In the genomic region with DNA sequence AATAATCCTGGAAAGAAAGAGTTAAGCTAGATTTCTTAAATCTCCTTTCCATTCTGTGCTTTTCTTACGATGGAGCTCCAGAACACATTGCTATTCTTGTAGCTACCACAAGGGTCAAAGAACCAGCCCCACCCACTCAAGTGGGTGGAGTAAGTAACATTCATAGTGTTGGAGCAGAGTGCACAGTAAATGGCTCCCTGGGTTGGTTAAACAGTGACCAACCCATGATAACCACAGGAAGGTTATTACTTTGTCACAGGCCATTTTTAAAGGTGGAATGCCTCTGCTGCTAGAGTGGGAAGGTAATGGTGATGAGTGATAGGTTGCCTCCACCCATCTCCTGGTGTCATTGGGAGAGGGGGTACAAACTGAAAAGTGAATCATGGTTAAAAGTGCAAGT, we compare ENCODE assay signal across 8 cellular contexts. TPM values are rescaled to one million over a fixed set of nuclear protein-coding genes. Genes with fewer than 3 reads are reported as not detected.
DNase-seq lines count a peak whose midpoint lies in the region; ATAC-seq and TF ChIP-seq lines count a peak whose summit lies in the region.

No MANE protein-coding gene starts in this region.

- intact Hi-C loops in Panc1 (cut with micrococcal nuclease; ENCODE audit: unreplicated experiment) (no loop called here), spleen (cut with DNase I; ENCODE audit: low total_unique reads) (no loop called here)

- BruUV-seq in Panc1 (replicated peaks; lab: Mats Ljungman, UMichigan), result no TSS peak

- no peak overlapping the region for H3K27ac ChIP-seq in Panc1 (ENCODE audit: low read length)
- peak overlapping the region in 5 of 8 donors; percentile 71 to 85 (median 82) for H3K27ac ChIP-seq in spleen

- TF ChIP-seq POLR2A in spleen (IDR thresholded peaks at IDR 0.05), result no peak

- POLR2A ChIA-PET in Panc1 (lab: Charles Lee), result interaction anchor here (1.4 kb wide), 1 partner anchor 12 kb away, joined by 5 read pairs; no protein-coding TSS in a partner anchor

- ATAC-seq in HG02588 (IDR thresholded peaks at IDR 0.05; ENCODE audit: unreplicated experiment) (peak; percentile 55), Panc1 (peak; percentile 77; the same call in 1 of the 2 replicates)

- TF ChIP-seq CTCF in Panc1 (IDR thresholded peaks at IDR 0.05) (no peak; the same call in 1 of the 2 replicates), epithelial cell of esophagus (IDR thresholded peaks at IDR 0.05; ENCODE audit: insufficient read depth, low read depth, low read length, missing control alignments) (peak; percentile 48), spleen (IDR thresholded peaks at IDR 0.05 in 8 of 11, conservative IDR thresholded peaks at IDR 0.05 in 3 of 11) (peak in 3 of 11 experiments; percentile 23 to 31 (median 23))

- WGBS in spleen, 5 donors, result 0 to 13% (median 3%) methylated on average over 1 of the region's 1 CpG

- H3K9me3 ChIP-seq in Panc1 (ENCODE audit: control insufficient read depth, insufficient read depth, low read depth, low read length) (no peaks in the 10 kb centered on the region), spleen (no peaks in the 10 kb centered on the region)

- CTCF ChIA-PET in Panc1 (lab: Charles Lee), result interaction anchor here (0.7 kb wide), 2 partner anchors 12 to 45 kb away, joined by 5 to 12 read pairs; no protein-coding TSS in a partner anchor

- H3K27me3 ChIP-seq in Panc1 (ENCODE audit: control insufficient read depth, insufficient read depth, low read length), result no peaks in the 10 kb centered on the region
- H3K27me3 ChIP-seq in spleen (replicated peaks in 1 of 7), result no peaks in the 10 kb centered on the region

- H3K4me1 ChIP-seq in Panc1 (ENCODE audit: control insufficient read depth, insufficient read depth, low read length) (no peaks in the 10 kb centered on the region), spleen (peaks cover 22 to 76% (median 55%) of the 10 kb centered on the region in 6 donors)

- no peak overlapping the region for H3K4me3 ChIP-seq in Panc1 (ENCODE audit: low read depth in 2 of 2, low read length in 2 of 2)
- H3K4me3 ChIP-seq in epithelial cell of esophagus (ENCODE audit: low read length), result no peak overlapping the region
- H3K4me3 ChIP-seq in spleen, result no peak overlapping the region

- peaks cover 31% of the 10 kb centered on the region for H3K36me3 ChIP-seq in Panc1 (ENCODE audit: control insufficient read depth, insufficient read depth, low read length)
- H3K36me3 ChIP-seq in spleen, result peaks cover 5 to 100% (median 93%) of the 10 kb centered on the region in 6 donors

- in situ Hi-C loops in Panc1 (cut with HindIII; ENCODE audit: low pct_unique_long_range_greater_than_20kb, low sequenced_read_pairs), result no loop called here

- DNase-seq in activated CD4-positive, alpha-beta T cell treated with anti-CD3 and anti-CD28 coated beads for 48 hours, result peak; percentile 60
- DNase-seq in activated CD4-positive, alpha-beta T cell treated with anti-CD3 and anti-CD28 coated beads, Interleukin-2, amount 50 U/mL, for 4 hours, result no peak
- no peak for DNase-seq in Panc1 (ENCODE audit: low read depth, low spot score)
- DNase-seq in epithelial cell of esophagus (ENCODE audit: low read depth), result peak; percentile 41
- DNase-seq in spleen, result no peak
- DNase-seq in NCI-H510A (lab: John Stamatoyannopoulos, UW), result no peak
- no peak for DNase-seq in islet precursor cell

RNA-seq across cellular contexts. Expression of a gene that starts 13.9 kb away (rescaled TPM):
- 248 TPM for total RNA-seq in Panc1 (2021; ENCODE audit: unreplicated experiment)
- 273 TPM for polyA plus RNA-seq in Panc1 (2012; ENCODE audit: insufficient read length)
- total RNA-seq in spleen, result 100 to 1,000 TPM; 344 to 554 (median 430) TPM
- 100 to 1,000 TPM; 262 to 317 (median 289) TPM for polyA plus RNA-seq in spleen

RNA-seq across cellular contexts. Expression of a gene that starts 29.9 kb away (rescaled TPM):
- total RNA-seq in Panc1 (2021; ENCODE audit: unreplicated experiment) (0.18 TPM), spleen (10 to 100 TPM in 1 of 7 donors, 1 to 10 TPM in 6; 2.6 to 13.9 (median 7.3) TPM)
- 0.47 TPM for polyA plus RNA-seq in Panc1 (2012; ENCODE audit: insufficient read length)
- 1 to 10 TPM; 1.4 to 9.0 (median 2.9) TPM for polyA plus RNA-seq in spleen

RNA-seq across cellular contexts. Expression of a gene that starts 39.1 kb away (rescaled TPM):
- total RNA-seq in Panc1 (2021; ENCODE audit: unreplicated experiment), result 103 TPM
- 166 TPM for polyA plus RNA-seq in Panc1 (2012; ENCODE audit: insufficient read length)
- total RNA-seq in spleen, result 10 to 100 TPM; 55.6 to 84.6 (median 61.9) TPM
- 10 to 100 TPM; 54.1 to 93.8 (median 65.6) TPM for polyA plus RNA-seq in spleen

RNA-seq across cellular contexts. Expression of a gene that starts 39.4 kb away (rescaled TPM):
- total RNA-seq in Panc1 (2021; ENCODE audit: unreplicated experiment) (49.0 TPM), spleen (10 to 100 TPM; 41.4 to 61.2 (median 47.7) TPM)
- polyA plus RNA-seq in Panc1 (2012; ENCODE audit: insufficient read length), result 66.6 TPM
- polyA plus RNA-seq in spleen, result 10 to 100 TPM; 69.0 to 92.1 (median 83.5) TPM

Comparison
In these comparisons a context has a peak if more than half of its experiments do, and no peak if none do; other contexts are left out.
1. DNase-seq: peak in activated CD4-positive, alpha-beta T cell treated with anti-CD3 and anti-CD28 coated beads for 48 hours (single experiment) and epithelial cell of esophagus (single experiment); none in activated CD4-positive, alpha-beta T cell treated with anti-CD3 and anti-CD28 coated beads, Interleukin-2, amount 50 U/mL, for 4 hours (0 of 2), Panc1 (single experiment), spleen (single experiment), NCI-H510A (single experiment) and islet precursor cell (single experiment).